ENCODE assay signal across 20 cellular contexts in the genomic region with DNA sequence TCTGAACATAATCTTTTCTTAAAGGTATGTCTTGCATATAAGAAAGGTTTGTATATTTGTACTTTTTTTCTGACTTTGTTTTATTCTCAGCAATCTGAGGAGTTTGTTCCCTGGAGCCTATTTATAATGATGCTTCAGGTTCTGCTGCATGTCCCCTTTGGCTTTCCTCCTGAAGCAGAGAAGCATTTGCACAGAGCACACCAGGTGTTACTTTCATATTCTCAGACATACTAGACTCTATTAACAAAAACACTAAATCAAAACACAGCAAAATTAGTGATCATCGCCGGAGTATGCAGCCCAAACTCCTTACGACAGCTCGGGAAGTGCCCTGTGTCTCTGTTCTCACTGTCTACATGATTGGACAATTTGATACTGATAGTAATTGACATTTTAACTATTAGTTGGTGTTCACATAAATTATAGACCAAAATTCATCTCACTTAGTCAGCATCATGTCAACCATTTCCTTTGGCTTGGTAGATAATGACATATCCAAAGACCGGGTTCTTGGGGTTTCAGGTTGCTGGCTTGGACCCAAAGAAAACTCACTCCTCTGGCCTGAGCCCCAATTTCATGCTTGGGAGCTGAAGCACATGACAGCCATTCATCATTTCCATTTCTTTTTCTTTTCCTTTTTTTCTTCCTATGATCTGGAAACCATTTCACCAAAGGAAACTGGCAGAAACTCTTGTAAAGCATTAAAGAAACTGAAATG.
DNase-seq lines count a peak whose midpoint lies in the region; ATAC-seq and TF ChIP-seq lines count a peak whose summit lies in the region.
"Had no signal": no experiment of that assay in that cellular context is flagged by ENCODE, and none has a peak within 500 bp of the region (broad histone marks: within the 10 kb centered on the region; RNA-seq: fewer than 3 reads in every experiment).

No MANE protein-coding gene starts in this region.

- peak overlapping the region; percentile 55 for H3K27ac Mint-ChIP-seq in nephron progenitor cell
- H3K27ac Mint-ChIP-seq: activated naive CD8-positive, alpha-beta T cell; activated T-helper 17 cell treated with anti-CD3 and anti-CD28 coated beads, Interleukin-2, amount 50 U/mL, for 72 hours; stimulated activated naive CD8-positive, alpha-beta T cell treated with anti-CD3 and anti-CD28 coated beads, Interleukin-15, Interleukin-2, amounts not matched to agents 100 ng/mL and 50 ng/mL, for 24 hours had no signal

- no peaks in the 10 kb centered on the region for H3K27me3 ChIP-seq in MG63
- H3K27me3 ChIP-seq in mammary epithelial cell (ENCODE audit: insufficient read depth, low read length): no peaks in the 10 kb centered on the region
- H3K27me3 ChIP-seq: tibial artery had no signal

- no peak overlapping the region for H3K27ac ChIP-seq in mammary epithelial cell (ENCODE audit: insufficient read depth, low read depth, low read length)
- H3K27ac ChIP-seq: tibial artery had no signal

- no peak overlapping the region for H3K4me2 ChIP-seq in mammary epithelial cell (ENCODE audit: insufficient read depth, low read depth, low read length)

- in situ Hi-C loops in mammary epithelial cell (cut with MboI; ENCODE audit: low sequenced_read_pairs in 2 of 2): no loop called here

- H3K4me1 ChIP-seq in mammary epithelial cell (ENCODE audit: insufficient read depth, low read length): no peaks in the 10 kb centered on the region
- H3K4me1 ChIP-seq: tibial artery had no signal

- TF ChIP-seq CTCF in GM12865 (IDR thresholded peaks at IDR 0.05; ENCODE audit: insufficient read depth, low read depth, low read length, missing control alignments) (no peak), mammary epithelial cell (conservative IDR thresholded peaks at IDR 0.05 in 1 of 2, IDR thresholded peaks at IDR 0.05 in 1 of 2; ENCODE audit: extremely low read depth in 1 of 2, insufficient read depth in 1 of 2, low read depth in 1 of 2, low read length in 2 of 2) (no peak), nephron progenitor cell (IDR thresholded peaks at IDR 0.05) (no peak)

- no peaks in the 10 kb centered on the region for H3K79me2 ChIP-seq in mammary epithelial cell (ENCODE audit: insufficient read depth, low read length)

- H3K9me3 ChIP-seq in MG63: no peaks in the 10 kb centered on the region
- no peaks in the 10 kb centered on the region for H3K9me3 ChIP-seq in mammary epithelial cell (replicated peaks; ENCODE audit: insufficient read depth, low read length)

- peaks cover 7% of the 10 kb centered on the region for H3K9me3 Mint-ChIP-seq in nephron progenitor cell
- H3K9me3 Mint-ChIP-seq: activated T-helper 17 cell treated with anti-CD3 and anti-CD28 coated beads, Interleukin-2, amount 50 U/mL, for 72 hours; stimulated activated naive CD8-positive, alpha-beta T cell treated with anti-CD3 and anti-CD28 coated beads, Interleukin-15, Interleukin-2, amounts not matched to agents 100 ng/mL and 50 ng/mL, for 24 hours had no signal

- H3K27me3 Mint-ChIP-seq in nephron progenitor cell (ENCODE audit: low read depth, poor library complexity): no peaks in the 10 kb centered on the region

- ATAC-seq in GM19455 (IDR thresholded peaks at IDR 0.05; ENCODE audit: unreplicated experiment): no peak
- ATAC-seq: activated T-helper 17 cell treated with anti-CD3 and anti-CD28 coated beads, Interleukin-2, amount 50 U/mL, for 72 hours; sciatic nerve had no signal

- DNase-seq in GM12865 (ENCODE audit: low read depth) (peak; percentile 17), MG63 (peak; percentile 23), mammary epithelial cell (peak; percentile 34), nephron progenitor cell (no peak), NCI-H2107 treated with DMSO at 0.1 percent for 48 hours (lab: John Stamatoyannopoulos, UW; ENCODE audit: unreplicated experiment) (no peak), GM19238 (ENCODE audit: insufficient read length, low spot score) (no peak)
- DNase-seq: activated CD4-positive, alpha-beta T cell treated with anti-CD3 and anti-CD28 coated beads, Interleukin-2, amount 50 U/mL, for 4 hours; activated CD4-positive, CD25-positive, alpha-beta regulatory T cell; aorta; NCI-H1436 treated with DMSO at 0.1 percent for 48 hours; NCI-H69; posterior cingulate gyrus; Right ventricle myocardium superior; tibial artery had no signal

- H3K9ac ChIP-seq in mammary epithelial cell (ENCODE audit: insufficient read depth, low read length): no peak overlapping the region

- no peak overlapping the region for H3K4me3 Mint-ChIP-seq in nephron progenitor cell
- H3K4me3 Mint-ChIP-seq: activated naive CD8-positive, alpha-beta T cell; activated T-helper 17 cell treated with anti-CD3 and anti-CD28 coated beads, Interleukin-2, amount 50 U/mL, for 72 hours; CD14-positive monocyte; stimulated activated naive CD8-positive, alpha-beta T cell treated with anti-CD3 and anti-CD28 coated beads, Interleukin-15, Interleukin-2, amounts not matched to agents 100 ng/mL and 50 ng/mL, for 24 hours had no signal

- dilution Hi-C loops in mammary epithelial cell (cut with HindIII; ENCODE audit: low sequenced_read_pairs): no loop called here

- CTCF ChIA-PET in mammary epithelial cell (lab: Charles Lee; ENCODE audit: low non-redundant PET): no interaction called here

- no TSS peak for BruUV-seq in mammary epithelial cell (replicated peaks; lab: Mats Ljungman, UMichigan)

- H4K20me1 ChIP-seq in mammary epithelial cell (ENCODE audit: insufficient read depth, low read length): no peaks in the 10 kb centered on the region

- no peaks in the 10 kb centered on the region for H3K36me3 Mint-ChIP-seq in nephron progenitor cell (ENCODE audit: low read depth)
- H3K36me3 Mint-ChIP-seq: activated naive CD8-positive, alpha-beta T cell; CD14-positive monocyte had no signal

- 74% methylated on average over 5 of the region's 5 CpGs for whole genome bisulfite sequencing in mammary epithelial cell (ENCODE audit: low coverage, missing lambda C conversion rate)

- H3K36me3 ChIP-seq in MG63 (no peaks in the 10 kb centered on the region), mammary epithelial cell (ENCODE audit: insufficient read depth, low read length) (no peaks in the 10 kb centered on the region)
- H3K36me3 ChIP-seq: tibial artery had no signal

- no peak overlapping the region for H2AFZ ChIP-seq in mammary epithelial cell (ENCODE audit: low read depth, low read length)

- peaks cover 45% of the 10 kb centered on the region for H3K4me1 Mint-ChIP-seq in nephron progenitor cell
- H3K4me1 Mint-ChIP-seq: activated T-helper 17 cell treated with anti-CD3 and anti-CD28 coated beads, Interleukin-2, amount 50 U/mL, for 72 hours; CD14-positive monocyte had no signal

- H3K4me3 ChIP-seq in GM12865 (ENCODE audit: low read depth, low read length): no peak overlapping the region
- no peak overlapping the region for H3K4me3 ChIP-seq in MG63
- H3K4me3 ChIP-seq in mammary epithelial cell (replicated peaks in 1 of 3; ENCODE audit: insufficient read depth in 1 of 3, low read depth in 2 of 3, low read length in 3 of 3): no peak overlapping the region
- H3K4me3 ChIP-seq: tibial artery had no signal

- intact Hi-C loops in mammary epithelial cell (cut with micrococcal nuclease): no loop called here

Comparison
In these comparisons a context has a peak if more than half of its experiments do, and no peak if none do; other contexts are left out.
1. DNase-seq: peak in GM12865 (single experiment), MG63 (single experiment) and mammary epithelial cell (single experiment); none in nephron progenitor cell (single experiment), NCI-H2107 treated with DMSO at 0.1 percent for 48 hours (single experiment) and GM19238 (single experiment).